17 cellular contexts compared by ENCODE assay signal in the genomic region with DNA sequence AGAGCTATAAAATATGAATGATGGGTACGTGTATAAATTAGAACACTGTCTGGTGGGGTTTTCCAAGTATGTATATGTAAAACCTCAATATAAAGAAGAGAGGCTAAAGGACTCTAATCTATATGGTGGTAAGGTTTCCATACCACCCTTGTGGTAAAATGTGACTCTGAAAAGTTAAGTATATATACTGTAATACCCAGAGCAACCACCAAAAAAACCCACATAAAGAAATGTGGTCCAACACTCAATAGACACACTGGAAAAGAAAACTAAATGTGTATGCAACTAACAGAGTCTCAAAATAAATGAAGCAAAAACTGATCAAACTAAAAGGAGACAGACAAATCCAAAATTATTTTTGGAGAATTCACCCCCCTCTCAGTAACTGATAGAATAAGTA.
DNase-seq lines count a peak whose midpoint lies in the region; ATAC-seq, FAIRE-seq and TF ChIP-seq lines count a peak whose summit lies in the region.
"Had no signal": no experiment of that assay in that cellular context is flagged by ENCODE, and none has a peak within 500 bp of the region (broad histone marks: within the 10 kb centered on the region; RNA-seq: fewer than 3 reads in every experiment).

No MANE protein-coding gene starts in this region.

- ATAC-seq in stimulated activated naive CD8-positive, alpha-beta T cell treated with anti-CD3 and anti-CD28 coated beads, Interleukin-15, Interleukin-2, amounts not matched to agents 100 U/mL and 50 U/mL, for 24 hours: peak; percentile 78

- no peaks in the 10 kb centered on the region for H3K4me1 ChIP-seq in adrenal gland (replicated peaks in 1 of 2)

- no peaks in the 10 kb centered on the region for H3K9me3 ChIP-seq in adrenal gland (replicated peaks in 1 of 3)

- H3K9me3 Mint-ChIP-seq in activated naive CD4-positive, alpha-beta T cell treated with anti-CD3 and anti-CD28 coated beads, Interleukin-2, amount 10 ng/mL, durations not matched to agents 7 days and 5 days: no peaks in the 10 kb centered on the region
- no peaks in the 10 kb centered on the region for H3K9me3 Mint-ChIP-seq in T-helper 1 cell treated with Interleukin-12 subunit alpha and Interleukin-12 subunit beta and Interleukin-4 antibody, amounts not matched to agents 30 μg/mL and 1 μg/mL, for 36 hours
- no peaks in the 10 kb centered on the region for H3K9me3 Mint-ChIP-seq in chondrocyte (ENCODE audit: low read depth)
- H3K9me3 Mint-ChIP-seq: brain had no signal

- intact Hi-C loops in adrenal gland (cut with DNase I): no loop called here

- no peak overlapping the region for H3K4me3 ChIP-seq in adrenal gland
- H3K4me3 ChIP-seq: SK-N-MC had no signal

- 85 to 96% (median 91%) methylated on average over 1 of the region's 1 CpG for WGBS in adrenal gland, 4 donors

- no peaks in the 10 kb centered on the region for H3K27me3 ChIP-seq in adrenal gland

- TF ChIP-seq POLR2A in adrenal gland (IDR thresholded peaks at IDR 0.05): no peak

- peak; percentile 7 for TF ChIP-seq CTCF in chondrocyte (IDR thresholded peaks at IDR 0.05)
- TF ChIP-seq CTCF in adrenal gland (IDR thresholded peaks at IDR 0.05): no peak
- TF ChIP-seq CTCF in D721Med (IDR thresholded peaks at IDR 0.05; ENCODE audit: insufficient read depth, missing control alignments): no peak

- H3K36me3 Mint-ChIP-seq in activated naive CD4-positive, alpha-beta T cell treated with anti-CD3 and anti-CD28 coated beads, Interleukin-2, amount 10 ng/mL, durations not matched to agents 7 days and 5 days: peaks cover 70% of the 10 kb centered on the region
- peaks cover 29% of the 10 kb centered on the region for H3K36me3 Mint-ChIP-seq in T-helper 1 cell treated with Interleukin-12 subunit alpha and Interleukin-12 subunit beta and Interleukin-4 antibody, amounts not matched to agents 30 μg/mL and 1 μg/mL, for 36 hours (ENCODE audit: low read depth)
- H3K36me3 Mint-ChIP-seq in chondrocyte (ENCODE audit: low read depth): peaks cover 12% of the 10 kb centered on the region

- peaks cover 0 to 8% of the 10 kb centered on the region in 2 donors for H3K36me3 ChIP-seq in adrenal gland (replicated peaks in 1 of 2)

- H3K27me3 Mint-ChIP-seq in activated naive CD4-positive, alpha-beta T cell treated with anti-CD3 and anti-CD28 coated beads, Interleukin-2, amount 10 ng/mL, durations not matched to agents 7 days and 5 days: no peaks in the 10 kb centered on the region
- no peaks in the 10 kb centered on the region for H3K27me3 Mint-ChIP-seq in T-helper 1 cell treated with Interleukin-12 subunit alpha and Interleukin-12 subunit beta and Interleukin-4 antibody, amounts not matched to agents 30 μg/mL and 1 μg/mL, for 36 hours (ENCODE audit: low read depth)
- no peaks in the 10 kb centered on the region for H3K27me3 Mint-ChIP-seq in chondrocyte (ENCODE audit: low read depth)
- H3K27me3 Mint-ChIP-seq: brain had no signal

- CTCF ChIA-PET in activated naive CD4-positive, alpha-beta T cell treated with anti-CD3 and anti-CD28 coated beads, Interleukin-2, amount 10 ng/mL, durations not matched to agents 7 days and 5 days (lab: Charles Lee): interaction anchor here (1.0 to 10.6 kb wide), 4 partner anchors 12 to 79 kb away, joined by 3 to 100 read pairs (median 5); no protein-coding TSS in a partner anchor

- H3K27ac ChIP-seq in adrenal gland: no peak overlapping the region
- H3K27ac ChIP-seq: SK-N-MC, VCaP had no signal

- H3K4me3 Mint-ChIP-seq in activated naive CD4-positive, alpha-beta T cell treated with anti-CD3 and anti-CD28 coated beads, Interleukin-2, amount 10 ng/mL, durations not matched to agents 7 days and 5 days: peak overlapping the region; percentile 40
- peak overlapping the region; percentile 77 for H3K4me3 Mint-ChIP-seq in T-helper 1 cell treated with Interleukin-12 subunit alpha and Interleukin-12 subunit beta and Interleukin-4 antibody, amounts not matched to agents 30 μg/mL and 1 μg/mL, for 36 hours
- no peak overlapping the region for H3K4me3 Mint-ChIP-seq in chondrocyte (ENCODE audit: unreplicated experiment)
- H3K4me3 Mint-ChIP-seq: brain had no signal

- no peak for DNase-seq in activated naive CD4-positive, alpha-beta T cell treated with anti-CD3 and anti-CD28 coated beads, Interleukin-2, amount 10 ng/mL, durations not matched to agents 7 days and 5 days
- no peak for DNase-seq in activated naive CD4-positive, alpha-beta T cell treated with anti-CD3 and anti-CD28 coated beads, Interleukin-2, amount 50 U/mL, for 16 hours
- no peak for DNase-seq in chondrocyte (ENCODE audit: low spot score)
- no peak for DNase-seq in stimulated activated naive CD8-positive, alpha-beta T cell treated with anti-CD3 and anti-CD28 coated beads, Interleukin-15, Interleukin-2, amounts not matched to agents 100 U/mL and 50 U/mL, for 24 hours
- no peak for DNase-seq in adrenal gland
- no peak for DNase-seq in D721Med (ENCODE audit: insufficient read length, low spot score)
- DNase-seq in Ammon's horn (ENCODE audit: low spot score): no peak
- DNase-seq: effector CD4-positive, alpha-beta T cell; NCI-H1694; NCI-H510A; stimulated activated CD4-positive, alpha-beta T cell treated with anti-CD3 and anti-CD28 coated beads, Interleukin-2, amount 100 ng/mL, for 24 hours; trophoblast cell had no signal

- peaks cover 87% of the 10 kb centered on the region for H3K4me1 Mint-ChIP-seq in activated naive CD4-positive, alpha-beta T cell treated with anti-CD3 and anti-CD28 coated beads, Interleukin-2, amount 10 ng/mL, durations not matched to agents 7 days and 5 days
- H3K4me1 Mint-ChIP-seq in T-helper 1 cell treated with Interleukin-12 subunit alpha and Interleukin-12 subunit beta and Interleukin-4 antibody, amounts not matched to agents 30 μg/mL and 1 μg/mL, for 36 hours (ENCODE audit: low read depth): peaks cover 60% of the 10 kb centered on the region
- peaks cover 20% of the 10 kb centered on the region for H3K4me1 Mint-ChIP-seq in chondrocyte (ENCODE audit: low read depth)
- H3K4me1 Mint-ChIP-seq: brain had no signal

- FAIRE-seq in D721Med (lab: Jason Lieb, UNC): no peak
- FAIRE-seq: GM19239 had no signal

- peak overlapping the region; percentile 100 for H3K27ac Mint-ChIP-seq in activated naive CD4-positive, alpha-beta T cell treated with anti-CD3 and anti-CD28 coated beads, Interleukin-2, amount 10 ng/mL, durations not matched to agents 7 days and 5 days
- peak overlapping the region; percentile 92 for H3K27ac Mint-ChIP-seq in T-helper 1 cell treated with Interleukin-12 subunit alpha and Interleukin-12 subunit beta and Interleukin-4 antibody, amounts not matched to agents 30 μg/mL and 1 μg/mL, for 36 hours
- H3K27ac Mint-ChIP-seq in chondrocyte (ENCODE audit: unreplicated experiment): no peak overlapping the region
